In the genomic region with DNA sequence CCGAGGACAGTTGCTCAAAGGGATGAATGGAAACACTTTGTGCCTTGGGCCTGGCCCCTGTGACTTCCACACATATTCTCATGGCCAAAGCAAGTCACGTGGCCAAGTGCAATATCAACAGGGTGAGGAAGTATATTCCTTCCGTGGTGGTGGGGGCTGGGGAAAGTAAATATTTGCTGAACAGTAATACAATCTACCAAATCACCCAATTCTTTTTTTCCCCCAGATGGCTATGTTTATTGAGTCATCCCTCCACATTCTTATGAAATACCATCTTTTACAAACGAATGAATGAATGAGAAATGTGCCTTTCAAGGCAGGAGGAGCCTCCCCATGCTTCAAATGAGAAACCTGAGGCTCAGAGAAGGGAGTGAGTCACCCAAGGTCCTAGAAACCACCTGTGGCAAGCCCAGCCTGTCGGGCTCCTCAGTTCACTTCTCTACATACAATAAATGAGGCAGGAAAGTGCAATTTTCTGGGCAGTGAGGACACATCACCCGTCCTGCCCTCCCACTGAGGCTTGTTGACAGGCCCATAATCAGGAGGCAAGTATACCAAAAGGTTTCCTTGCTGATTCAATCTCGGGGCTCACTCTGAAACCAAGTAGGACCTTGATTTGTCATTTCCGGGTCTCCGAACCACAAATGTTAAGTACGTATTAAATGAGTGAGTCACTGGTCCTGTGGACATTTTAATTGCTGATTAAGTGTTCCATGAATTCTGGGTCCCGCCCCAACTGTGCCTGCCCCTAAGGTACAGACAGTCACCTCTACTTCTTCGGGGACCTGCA, we compare ENCODE assay signal across 1 cellular context.
A peak's percentile ranks its signal among the peaks of the same experiment; 100 is the strongest.
TF ChIP-seq lines count a peak whose summit lies in the region.

No MANE protein-coding gene starts in this region.

TF ChIP-seq in K562, 482 proteins besides CTCF, POLR2A, EP300 and RAD21 (continued from another document and continues in another):
- TF ChIP-seq, protein P1, sequence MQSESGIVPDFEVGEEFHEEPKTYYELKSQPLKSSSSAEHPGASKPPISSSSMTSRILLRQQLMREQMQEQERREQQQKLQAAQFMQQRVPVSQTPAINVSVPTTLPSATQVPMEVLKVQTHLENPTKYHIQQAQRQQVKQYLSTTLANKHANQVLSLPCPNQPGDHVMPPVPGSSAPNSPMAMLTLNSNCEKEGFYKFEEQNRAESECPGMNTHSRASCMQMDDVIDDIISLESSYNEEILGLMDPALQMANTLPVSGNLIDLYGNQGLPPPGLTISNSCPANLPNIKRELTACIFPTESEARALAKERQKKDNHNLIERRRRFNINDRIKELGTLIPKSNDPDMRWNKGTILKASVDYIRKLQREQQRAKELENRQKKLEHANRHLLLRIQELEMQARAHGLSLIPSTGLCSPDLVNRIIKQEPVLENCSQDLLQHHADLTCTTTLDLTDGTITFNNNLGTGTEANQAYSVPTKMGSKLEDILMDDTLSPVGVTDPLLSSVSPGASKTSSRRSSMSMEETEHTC (IDR thresholded peaks at IDR 0.05), result no peak
- TF ChIP-seq KLF6 (CRISPR knock-in tag; IDR thresholded peaks at IDR 0.05; ENCODE audit: borderline replicate concordance) (peak; percentile 6; the same call in 1 of the 2 replicates), ZNF76 (CRISPR knock-in tag; IDR thresholded peaks at IDR 0.05; ENCODE audit: borderline replicate concordance) (no peak), LEF1 (IDR thresholded peaks at IDR 0.05) (peak; percentile 81; the same call in 1 of the 2 replicates), NR2C1 (IDR thresholded peaks at IDR 0.05) (no peak), NR2C1 (tag; IDR thresholded peaks at IDR 0.05) (peak; percentile 55), HLTF (IDR thresholded peaks at IDR 0.05) (no peak), BACH1 (tag; IDR thresholded peaks at IDR 0.05) (peak; percentile 52), PCBP2 (IDR thresholded peaks at IDR 0.05; ENCODE audit: low read depth, low read length, poor library complexity, severe bottlenecking) (no peak), CEBPB (tag; IDR thresholded peaks at IDR 0.05) (peak; percentile 85), ZNF589 (CRISPR knock-in tag; IDR thresholded peaks at IDR 0.05; ENCODE audit: low read depth) (peak; percentile 68; the same call in 1 of the 2 replicates), FOXJ2 (tag; IDR thresholded peaks at IDR 0.05) (no peak), NR1H2 (CRISPR knock-in tag; IDR thresholded peaks at IDR 0.05) (no peak), ETV5 (CRISPR knock-in tag; IDR thresholded peaks at IDR 0.05; ENCODE audit: low read depth) (peak; percentile 84), KLF13 (tag; IDR thresholded peaks at IDR 0.05; ENCODE audit: borderline replicate concordance, low read depth) (no peak), MGA (IDR thresholded peaks at IDR 0.05) (peak; percentile 86), MEIS2 (IDR thresholded peaks at IDR 0.05; ENCODE audit: partially characterized antibody) (peak; percentile 90), TAL1 (IDR thresholded peaks at IDR 0.05) (no peak), PHF21A (IDR thresholded peaks at IDR 0.05; ENCODE audit: borderline replicate concordance, low read depth) (peak; percentile 78; the same call in 1 of the 2 replicates), ELK3 (CRISPR knock-in tag; IDR thresholded peaks at IDR 0.05) (no peak), HCFC1 (IDR thresholded peaks at IDR 0.05; ENCODE audit: low read depth, low read length) (no peak)
- TF ChIP-seq, protein P2, sequence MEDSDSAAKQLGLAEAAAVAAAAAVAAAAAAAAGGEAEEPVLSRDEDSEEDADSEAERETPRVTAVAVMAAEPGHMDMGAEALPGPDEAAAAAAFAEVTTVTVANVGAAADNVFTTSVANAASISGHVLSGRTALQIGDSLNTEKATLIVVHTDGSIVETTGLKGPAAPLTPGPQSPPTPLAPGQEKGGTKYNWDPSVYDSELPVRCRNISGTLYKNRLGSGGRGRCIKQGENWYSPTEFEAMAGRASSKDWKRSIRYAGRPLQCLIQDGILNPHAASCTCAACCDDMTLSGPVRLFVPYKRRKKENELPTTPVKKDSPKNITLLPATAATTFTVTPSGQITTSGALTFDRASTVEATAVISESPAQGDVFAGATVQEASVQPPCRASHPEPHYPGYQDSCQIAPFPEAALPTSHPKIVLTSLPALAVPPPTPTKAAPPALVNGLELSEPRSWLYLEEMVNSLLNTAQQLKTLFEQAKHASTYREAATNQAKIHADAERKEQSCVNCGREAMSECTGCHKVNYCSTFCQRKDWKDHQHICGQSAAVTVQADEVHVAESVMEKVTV (CRISPR knock-in tag; IDR thresholded peaks at IDR 0.05), result no peak
- TF ChIP-seq, protein P3, sequence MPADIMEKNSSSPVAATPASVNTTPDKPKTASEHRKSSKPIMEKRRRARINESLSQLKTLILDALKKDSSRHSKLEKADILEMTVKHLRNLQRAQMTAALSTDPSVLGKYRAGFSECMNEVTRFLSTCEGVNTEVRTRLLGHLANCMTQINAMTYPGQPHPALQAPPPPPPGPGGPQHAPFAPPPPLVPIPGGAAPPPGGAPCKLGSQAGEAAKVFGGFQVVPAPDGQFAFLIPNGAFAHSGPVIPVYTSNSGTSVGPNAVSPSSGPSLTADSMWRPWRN (IDR thresholded peaks at IDR 0.05; ENCODE audit: low read depth), result peak; percentile 80
- TF ChIP-seq, protein P4, sequence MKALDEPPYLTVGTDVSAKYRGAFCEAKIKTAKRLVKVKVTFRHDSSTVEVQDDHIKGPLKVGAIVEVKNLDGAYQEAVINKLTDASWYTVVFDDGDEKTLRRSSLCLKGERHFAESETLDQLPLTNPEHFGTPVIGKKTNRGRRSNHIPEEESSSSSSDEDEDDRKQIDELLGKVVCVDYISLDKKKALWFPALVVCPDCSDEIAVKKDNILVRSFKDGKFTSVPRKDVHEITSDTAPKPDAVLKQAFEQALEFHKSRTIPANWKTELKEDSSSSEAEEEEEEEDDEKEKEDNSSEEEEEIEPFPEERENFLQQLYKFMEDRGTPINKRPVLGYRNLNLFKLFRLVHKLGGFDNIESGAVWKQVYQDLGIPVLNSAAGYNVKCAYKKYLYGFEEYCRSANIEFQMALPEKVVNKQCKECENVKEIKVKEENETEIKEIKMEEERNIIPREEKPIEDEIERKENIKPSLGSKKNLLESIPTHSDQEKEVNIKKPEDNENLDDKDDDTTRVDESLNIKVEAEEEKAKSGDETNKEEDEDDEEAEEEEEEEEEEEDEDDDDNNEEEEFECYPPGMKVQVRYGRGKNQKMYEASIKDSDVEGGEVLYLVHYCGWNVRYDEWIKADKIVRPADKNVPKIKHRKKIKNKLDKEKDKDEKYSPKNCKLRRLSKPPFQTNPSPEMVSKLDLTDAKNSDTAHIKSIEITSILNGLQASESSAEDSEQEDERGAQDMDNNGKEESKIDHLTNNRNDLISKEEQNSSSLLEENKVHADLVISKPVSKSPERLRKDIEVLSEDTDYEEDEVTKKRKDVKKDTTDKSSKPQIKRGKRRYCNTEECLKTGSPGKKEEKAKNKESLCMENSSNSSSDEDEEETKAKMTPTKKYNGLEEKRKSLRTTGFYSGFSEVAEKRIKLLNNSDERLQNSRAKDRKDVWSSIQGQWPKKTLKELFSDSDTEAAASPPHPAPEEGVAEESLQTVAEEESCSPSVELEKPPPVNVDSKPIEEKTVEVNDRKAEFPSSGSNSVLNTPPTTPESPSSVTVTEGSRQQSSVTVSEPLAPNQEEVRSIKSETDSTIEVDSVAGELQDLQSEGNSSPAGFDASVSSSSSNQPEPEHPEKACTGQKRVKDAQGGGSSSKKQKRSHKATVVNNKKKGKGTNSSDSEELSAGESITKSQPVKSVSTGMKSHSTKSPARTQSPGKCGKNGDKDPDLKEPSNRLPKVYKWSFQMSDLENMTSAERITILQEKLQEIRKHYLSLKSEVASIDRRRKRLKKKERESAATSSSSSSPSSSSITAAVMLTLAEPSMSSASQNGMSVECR (CRISPR knock-in tag; IDR thresholded peaks at IDR 0.05), result no peak
- TF ChIP-seq, protein P5, sequence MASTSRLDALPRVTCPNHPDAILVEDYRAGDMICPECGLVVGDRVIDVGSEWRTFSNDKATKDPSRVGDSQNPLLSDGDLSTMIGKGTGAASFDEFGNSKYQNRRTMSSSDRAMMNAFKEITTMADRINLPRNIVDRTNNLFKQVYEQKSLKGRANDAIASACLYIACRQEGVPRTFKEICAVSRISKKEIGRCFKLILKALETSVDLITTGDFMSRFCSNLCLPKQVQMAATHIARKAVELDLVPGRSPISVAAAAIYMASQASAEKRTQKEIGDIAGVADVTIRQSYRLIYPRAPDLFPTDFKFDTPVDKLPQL (IDR thresholded peaks at IDR 0.05; ENCODE audit: extremely low read depth, insufficient read length), result no peak
- TF ChIP-seq, protein P6, sequence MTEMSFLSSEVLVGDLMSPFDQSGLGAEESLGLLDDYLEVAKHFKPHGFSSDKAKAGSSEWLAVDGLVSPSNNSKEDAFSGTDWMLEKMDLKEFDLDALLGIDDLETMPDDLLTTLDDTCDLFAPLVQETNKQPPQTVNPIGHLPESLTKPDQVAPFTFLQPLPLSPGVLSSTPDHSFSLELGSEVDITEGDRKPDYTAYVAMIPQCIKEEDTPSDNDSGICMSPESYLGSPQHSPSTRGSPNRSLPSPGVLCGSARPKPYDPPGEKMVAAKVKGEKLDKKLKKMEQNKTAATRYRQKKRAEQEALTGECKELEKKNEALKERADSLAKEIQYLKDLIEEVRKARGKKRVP (CRISPR knock-in tag; IDR thresholded peaks at IDR 0.05), result no peak
- TF ChIP-seq, protein P7, sequence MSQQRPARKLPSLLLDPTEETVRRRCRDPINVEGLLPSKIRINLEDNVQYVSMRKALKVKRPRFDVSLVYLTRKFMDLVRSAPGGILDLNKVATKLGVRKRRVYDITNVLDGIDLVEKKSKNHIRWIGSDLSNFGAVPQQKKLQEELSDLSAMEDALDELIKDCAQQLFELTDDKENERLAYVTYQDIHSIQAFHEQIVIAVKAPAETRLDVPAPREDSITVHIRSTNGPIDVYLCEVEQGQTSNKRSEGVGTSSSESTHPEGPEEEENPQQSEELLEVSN (IDR thresholded peaks at IDR 0.05; ENCODE audit: borderline replicate concordance in 1 of 2, extremely low read depth in 1 of 2, insufficient read depth in 1 of 2, insufficient read length in 1 of 2, low read depth in 1 of 2, low read length in 1 of 2, poor library complexity in 1 of 2, severe bottlenecking in 1 of 2), result peak; percentile 30 to 60
